In genomic region chr16:25895371-25895770, GRCh38 we compare ENCODE assay signal across 27 cellular contexts.
"Had no signal": no experiment of that assay in that cellular context is flagged by ENCODE, and none has a peak within 500 bp of the region (broad histone marks: within the 10 kb centered on the region; RNA-seq: fewer than 3 reads in every experiment).

No MANE protein-coding gene starts in this region.

- FAIRE-seq: colon, kidney, pancreas, small intestine, urothelium cell line had no signal

- H3K27ac ChIP-seq: dorsolateral prefrontal cortex, epithelial cell of prostate, gastrocnemius medialis, left lung, neutrophil, right lobe of liver, tibial artery, upper lobe of left lung had no signal

- H3K4me3 Mint-ChIP-seq: mesothelial cell of epicardium; naive B cell; natural killer cell treated with Interleukin-12 subunit alpha and Interleukin-12 subunit beta and Interleukin-15 and Interleukin-18, amount 100 ng/mL, for 72 hours; stimulated activated naive B cell treated with anti-CD40 and anti-IgM and Interleukin-4, amounts not matched to agents 10 μg/mL and 1 μg/mL and 100 μg/mL, for 72 hours; stimulated activated naive CD8-positive, alpha-beta T cell treated with anti-CD3 and anti-CD28 coated beads, Interleukin-15, Interleukin-2, amounts not matched to agents 100 ng/mL and 50 ng/mL, for 24 hours had no signal

- DNase-seq: dorsolateral prefrontal cortex; effector CD4-positive, alpha-beta T cell; foreskin fibroblast; gastrocnemius medialis; head of caudate nucleus; kidney; left lung; mesenchymal stem cell; mucosa of descending colon; naive B cell; pancreas; right lobe of liver; small intestine; stimulated activated CD4-positive, alpha-beta T cell treated with anti-CD3 and anti-CD28 coated beads, Interleukin-15, amount 100 ng/mL, for 24 hours; stimulated activated CD4-positive, alpha-beta T cell treated with anti-CD3 and anti-CD28 coated beads, Interleukin-2, amount 100 ng/mL, for 48 hours; stimulated activated naive B cell treated with anti-CD40 and anti-IgM and Interleukin-4, amounts not matched to agents 10 μg/mL and 1 μg/mL and 100 μg/mL, for 72 hours; tibial artery; upper lobe of left lung had no signal

- H3K36me3 ChIP-seq: gastrocnemius medialis, left lung, neutrophil, pancreas, right lobe of liver, tibial artery, upper lobe of left lung had no signal

- ATAC-seq: esophagus mucosa; gastrocnemius medialis; left lung; mucosa of descending colon; natural killer cell treated with Interleukin-12 subunit alpha and Interleukin-12 subunit beta and Interleukin-15 and Interleukin-18, amount 100 ng/mL, for 72 hours; right lobe of liver; stimulated activated naive B cell treated with anti-CD40 and anti-IgM and Interleukin-4, amounts not matched to agents 10 μg/mL and 1 μg/mL and 100 μg/mL, for 72 hours had no signal

- H3K27me3 ChIP-seq: gastrocnemius medialis, neutrophil, pancreas, right lobe of liver, tibial artery, upper lobe of left lung had no signal

- H3K4me1 Mint-ChIP-seq: naive B cell; stimulated activated naive B cell treated with anti-CD40 and anti-IgM and Interleukin-4, amounts not matched to agents 10 μg/mL and 1 μg/mL and 100 μg/mL, for 72 hours had no signal

- H3K9me3 Mint-ChIP-seq: natural killer cell treated with Interleukin-12 subunit alpha and Interleukin-12 subunit beta and Interleukin-15 and Interleukin-18, amount 100 ng/mL, for 72 hours had no signal

- H3K36me3 Mint-ChIP-seq: mesothelial cell of epicardium; naive B cell; natural killer cell treated with Interleukin-12 subunit alpha and Interleukin-12 subunit beta and Interleukin-15 and Interleukin-18, amount 100 ng/mL, for 72 hours; stimulated activated naive B cell treated with anti-CD40 and anti-IgM and Interleukin-4, amounts not matched to agents 10 μg/mL and 1 μg/mL and 100 μg/mL, for 72 hours had no signal

- H3K4me3 ChIP-seq: dorsolateral prefrontal cortex, gastrocnemius medialis, left lung, mucosa of descending colon, pancreas, right lobe of liver, tibial artery, upper lobe of left lung had no signal

- H3K9me3 ChIP-seq: gastrocnemius medialis, left lung, mucosa of descending colon, neutrophil, pancreas, right lobe of liver, tibial artery, upper lobe of left lung had no signal

- H3K27ac Mint-ChIP-seq: mesothelial cell of epicardium; naive B cell; natural killer cell treated with Interleukin-12 subunit alpha and Interleukin-12 subunit beta and Interleukin-15 and Interleukin-18, amount 100 ng/mL, for 72 hours; progenitor cell of endocrine pancreas; stimulated activated naive B cell treated with anti-CD40 and anti-IgM and Interleukin-4, amounts not matched to agents 10 μg/mL and 1 μg/mL and 100 μg/mL, for 72 hours; stimulated activated naive CD8-positive, alpha-beta T cell treated with anti-CD3 and anti-CD28 coated beads, Interleukin-15, Interleukin-2, amounts not matched to agents 100 ng/mL and 50 ng/mL, for 24 hours had no signal

- H3K4me1 ChIP-seq: gastrocnemius medialis, left lung, pancreas, right lobe of liver, tibial artery, upper lobe of left lung had no signal
